8 cellular contexts compared by ENCODE assay signal in the genomic region with DNA sequence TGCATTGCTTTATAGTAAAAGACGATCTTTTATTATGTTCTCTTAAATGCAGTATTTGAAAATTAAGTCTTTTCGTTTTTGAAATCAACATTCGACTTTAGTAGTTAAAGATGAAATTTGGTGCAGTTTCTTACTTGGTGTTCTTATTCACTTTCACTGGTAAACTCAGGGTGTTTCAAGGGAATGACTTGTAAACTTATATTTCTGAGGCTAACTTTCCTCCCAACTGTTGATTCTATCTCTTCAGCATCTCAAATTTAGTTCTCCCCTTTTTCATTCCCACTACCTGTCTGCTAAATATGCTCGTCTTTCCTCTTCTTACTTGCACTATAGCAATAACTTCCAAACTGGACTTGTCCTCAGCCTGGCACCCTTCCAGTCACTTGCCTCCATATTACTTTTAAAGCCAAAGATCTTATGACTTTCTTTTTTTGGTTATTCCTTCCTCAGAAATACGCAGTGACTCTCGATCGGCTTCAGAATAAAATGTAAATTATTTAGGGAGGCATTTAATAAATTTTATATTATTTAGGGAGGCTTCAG. TPM values are rescaled to one million over a fixed set of nuclear protein-coding genes. Genes with fewer than 3 reads are reported as not detected.
DNase-seq lines count a peak whose midpoint lies in the region; ATAC-seq and TF ChIP-seq lines count a peak whose summit lies in the region.

No MANE protein-coding gene starts in this region.

- POLR2A ChIA-PET in CD8-positive, alpha-beta T cell (lab: Charles Lee): interaction anchor here (0.9 to 2.3 kb wide), 4 partner anchors 54 to 295 kb away, joined by 3 to 14 read pairs (median 8); a partner anchor contains a TSS

- H4K20me1 ChIP-seq in neural cell (ENCODE audit: insufficient read depth): no peaks in the 10 kb centered on the region

- peak overlapping the region; percentile 77 for H3K4me2 ChIP-seq in neural cell (ENCODE audit: low read length)

- H3K9me3 ChIP-seq in CD8-positive, alpha-beta T cell (ENCODE audit: low read length): no peaks in the 10 kb centered on the region
- H3K9me3 ChIP-seq in neural cell (ENCODE audit: low read length): no peaks in the 10 kb centered on the region

- peaks cover 20% of the 10 kb centered on the region for H3K36me3 Mint-ChIP-seq in CD8-positive, alpha-beta T cell
- peaks cover 24% of the 10 kb centered on the region for H3K36me3 Mint-ChIP-seq in effector memory CD8-positive, alpha-beta T cell (ENCODE audit: insufficient read depth)

- peak overlapping the region; percentile 87 for H2AFZ ChIP-seq in neural cell (ENCODE audit: low read depth, low read length)

- no peak for TF ChIP-seq EP300 in neural cell (conservative IDR thresholded peaks at IDR 0.05; ENCODE audit: poor library complexity, severe bottlenecking)

- peaks cover 6% of the 10 kb centered on the region for H3K36me3 ChIP-seq in CD8-positive, alpha-beta T cell (ENCODE audit: insufficient read depth, low read length)
- no peaks in the 10 kb centered on the region for H3K36me3 ChIP-seq in neural cell (ENCODE audit: insufficient read depth, low read length)

- CTCF ChIA-PET in CD8-positive, alpha-beta T cell (lab: Charles Lee): interaction anchor here (1.3 kb wide), 1 partner anchor 488 kb away, joined by 3 read pairs; no protein-coding TSS in a partner anchor

- H3K4me1 ChIP-seq in CD8-positive, alpha-beta T cell (ENCODE audit: insufficient read depth, low read length): peaks cover 14% of the 10 kb centered on the region

- H3K27ac Mint-ChIP-seq in CD8-positive, alpha-beta T cell: peak overlapping the region; percentile 95
- H3K27ac Mint-ChIP-seq in effector memory CD8-positive, alpha-beta T cell: peak overlapping the region; percentile 92 to 97

- H3K27me3 Mint-ChIP-seq in CD8-positive, alpha-beta T cell (ENCODE audit: low read depth): no peaks in the 10 kb centered on the region
- no peaks in the 10 kb centered on the region for H3K27me3 Mint-ChIP-seq in effector memory CD8-positive, alpha-beta T cell

- H3K4me3 Mint-ChIP-seq in CD8-positive, alpha-beta T cell: peak overlapping the region; percentile 99
- peak overlapping the region; percentile 98 for H3K4me3 Mint-ChIP-seq in effector memory CD8-positive, alpha-beta T cell

- H3K27me3 ChIP-seq in CD8-positive, alpha-beta T cell (ENCODE audit: insufficient read depth, low read length): no peaks in the 10 kb centered on the region
- no peaks in the 10 kb centered on the region for H3K27me3 ChIP-seq in neural cell (ENCODE audit: insufficient read depth, low read depth, low read length)

- H3F3A ChIP-seq in neural cell (ENCODE audit: insufficient read depth, low read length, poor library complexity, severe bottlenecking): no peaks in the 10 kb centered on the region

- DNase-seq in CD8-positive, alpha-beta T cell: no peak
- DNase-seq in NCI-H2029 treated with DMSO at 0.1 percent for 48 hours (lab: John Stamatoyannopoulos, UW) (peak; percentile 16), SKM-1 treated with dmso at 0.1 percent for 144 hours (lab: John Stamatoyannopoulos, UW; ENCODE audit: unreplicated experiment) (no peak), NCI-H1092 treated with DMSO at 0.1 percent for 48 hours (lab: John Stamatoyannopoulos, UW) (no peak), NCI-H1930 (lab: John Stamatoyannopoulos, UW) (no peak), dedifferentiated amniotic fluid mesenchymal stem cell (ENCODE audit: extremely low spot score) (no peak)
- no peak for DNase-seq in effector memory CD8-positive, alpha-beta T cell

- peak overlapping the region; percentile 77 for H3K27ac ChIP-seq in CD8-positive, alpha-beta T cell (ENCODE audit: low read depth, low read length)
- H3K27ac ChIP-seq in neural cell (ENCODE audit: low read length): peak overlapping the region; percentile 57

- intact Hi-C loops in CD8-positive, alpha-beta T cell (cut with DNase I, micrococcal nuclease): loop anchor here (1.0 to 10.0 kb wide), 7 partner anchors 68 to 927 kb away; a partner anchor contains a TSS

- peaks cover 40% of the 10 kb centered on the region for H3K4me1 Mint-ChIP-seq in CD8-positive, alpha-beta T cell (ENCODE audit: low read depth)
- peaks cover 25 to 26% of the 10 kb centered on the region in 2 donors for H3K4me1 Mint-ChIP-seq in effector memory CD8-positive, alpha-beta T cell (ENCODE audit: low read depth in 2 of 2)

- no peak for TF ChIP-seq CTCF in CD8-positive, alpha-beta T cell (IDR thresholded peaks at IDR 0.05)
- TF ChIP-seq CTCF in neural cell (IDR thresholded peaks at IDR 0.05; ENCODE audit: poor library complexity, severe bottlenecking): no peak

- H3K79me2 ChIP-seq in neural cell (replicated peaks; ENCODE audit: insufficient read depth, low read length): peaks cover 13% of the 10 kb centered on the region

- no peaks in the 10 kb centered on the region for H3K9me2 ChIP-seq in neural cell (ENCODE audit: insufficient read depth, low read length)

- no peak for TF ChIP-seq RAD21 in neural cell (conservative IDR thresholded peaks at IDR 0.05)

- no peaks in the 10 kb centered on the region for H3K9me3 Mint-ChIP-seq in CD8-positive, alpha-beta T cell
- H3K9me3 Mint-ChIP-seq in effector memory CD8-positive, alpha-beta T cell: no peaks in the 10 kb centered on the region

- ATAC-seq in CD8-positive, alpha-beta T cell: no peak
- no peak for ATAC-seq in effector memory CD8-positive, alpha-beta T cell (replicated peaks)

- peak overlapping the region; percentile 76 for H3K4me3 ChIP-seq in CD8-positive, alpha-beta T cell (ENCODE audit: low read depth, low read length)
- H3K4me3 ChIP-seq in neural cell (ENCODE audit: low read length): peak overlapping the region; percentile 90

- H3K9ac ChIP-seq in neural cell (ENCODE audit: low read length): peak overlapping the region; percentile 74

TF ChIP-seq in neural cell, 6 proteins besides CTCF, POLR2A, EP300 and RAD21:
- no peak for TF ChIP-seq TAF1 (IDR thresholded peaks at IDR 0.05; ENCODE audit: low read depth)

RNA-seq across cellular contexts. Expression of a gene that starts 1.0 kb away (rescaled TPM):
- 10 to 100 TPM; 30.2 to 35.4 TPM for total RNA-seq in CD8-positive, alpha-beta T cell
- 26.8 and 28.1 TPM in 2 replicates for polyA plus RNA-seq in neural cell
- polyA minus RNA-seq in neural cell: 34.8 and 40.9 TPM in 2 replicates
